1 cellular context compared by ENCODE assay signal in genomic region chr15:43492673-43493601, GRCh38.
TF ChIP-seq lines count a peak whose summit lies in the region.

TP53BP1 (minus strand) TSS chr15:43493156; CDS start chr15:43493043, 113 bp downstream.

TF ChIP-seq in H1, 55 proteins besides CTCF, POLR2A, EP300 and RAD21:
- TF ChIP-seq RXRA (IDR thresholded peaks at IDR 0.05; ENCODE audit: insufficient read depth, low read depth, low read length) (no peak), TAF7 (optimal IDR thresholded peaks at IDR 0.05; ENCODE audit: borderline replicate concordance, low read depth, low read length) (peak; percentile 28), BACH1 (IDR thresholded peaks at IDR 0.05; ENCODE audit: low read length) (no peak), EZH2 (IDR thresholded peaks at IDR 0.05; ENCODE audit: low read depth, low read length, severe bottlenecking) (no peak), BRCA1 (IDR thresholded peaks at IDR 0.05; ENCODE audit: low read depth, low read length) (no peak), KDM5A (IDR thresholded peaks at IDR 0.05; ENCODE audit: low read length) (no peak), CHD1 (IDR thresholded peaks at IDR 0.05; ENCODE audit: low read depth, low read length) (no peak), JUN (IDR thresholded peaks at IDR 0.05; ENCODE audit: low read depth, low read length) (no peak), HDAC6 (IDR thresholded peaks at IDR 0.05; ENCODE audit: low read depth, low read length) (no peak), SP1 (IDR thresholded peaks at IDR 0.05; ENCODE audit: low read depth, low read length) (peak; percentile 90), KDM1A (IDR thresholded peaks at IDR 0.05; ENCODE audit: borderline replicate concordance, low read length) (no peak), CBX5 (IDR thresholded peaks at IDR 0.05; ENCODE audit: low read depth, low read length) (no peak), TAF1 (IDR thresholded peaks at IDR 0.05; ENCODE audit: low read depth, low read length) (peak; percentile 62; the same call in 1 of the 2 replicates), RBBP5 (IDR thresholded peaks at IDR 0.05; ENCODE audit: borderline replicate concordance, low read depth, low read length) (no peak), CHD2 (IDR thresholded peaks at IDR 0.05; ENCODE audit: low read length) (peak; percentile 82), SIN3A (conservative IDR thresholded peaks at IDR 0.05 in 1 of 2, IDR thresholded peaks at IDR 0.05 in 1 of 2; ENCODE audit: low read depth in 1 of 2, low read length in 2 of 2) (peak in 1 of 2 experiments; percentile 82; a peak in 2 of 4 replicates), TEAD4 (IDR thresholded peaks at IDR 0.05; ENCODE audit: low read depth, low read length) (no peak), POU5F1 (IDR thresholded peaks at IDR 0.05; ENCODE audit: low read depth, low read length) (no peak), EGR1 (IDR thresholded peaks at IDR 0.05; ENCODE audit: borderline replicate concordance, low read depth, low read length) (no peak), ASH2L (IDR thresholded peaks at IDR 0.05; ENCODE audit: low read length) (peak; percentile 91), SIX5 (IDR thresholded peaks at IDR 0.05; ENCODE audit: low read depth, low read length) (no peak), TCF12 (IDR thresholded peaks at IDR 0.05; ENCODE audit: low read depth, low read length) (no peak), SAP30 (IDR thresholded peaks at IDR 0.05; ENCODE audit: insufficient read depth, insufficient replicate concordance, low read length) (peak; percentile 17), RNF2 (IDR thresholded peaks at IDR 0.05; ENCODE audit: borderline replicate concordance, low read depth, low read length, missing control alignments, poor library complexity, severe bottlenecking) (no peak), ZNF274 (IDR thresholded peaks at IDR 0.05; ENCODE audit: borderline replicate concordance, extremely low read depth, low read length) (no peak), USF2 (IDR thresholded peaks at IDR 0.05; ENCODE audit: low read length) (no peak), NRF1 (IDR thresholded peaks at IDR 0.05; ENCODE audit: low read depth, low read length) (no peak), NANOG (IDR thresholded peaks at IDR 0.05; ENCODE audit: insufficient read depth, low read depth, low read length, poor library complexity, severe bottlenecking) (no peak), SP4 (IDR thresholded peaks at IDR 0.05; ENCODE audit: low read length) (no peak), E2F6 (IDR thresholded peaks at IDR 0.05) (no peak), BCL11A (IDR thresholded peaks at IDR 0.05; ENCODE audit: low read depth in 2 of 2, low read length in 2 of 2) (no peak), TBP (IDR thresholded peaks at IDR 0.05; ENCODE audit: low read depth, low read length) (no peak), CEBPB (IDR thresholded peaks at IDR 0.05; ENCODE audit: low read depth, low read length) (no peak), RFX5 (IDR thresholded peaks at IDR 0.05; ENCODE audit: borderline replicate concordance, low read depth, low read length) (no peak), ATF2 (IDR thresholded peaks at IDR 0.05; ENCODE audit: low read length) (no peak), CBX8 (IDR thresholded peaks at IDR 0.05; ENCODE audit: borderline replicate concordance, low read depth, low read length) (no peak), CHD7 (IDR thresholded peaks at IDR 0.05; ENCODE audit: insufficient replicate concordance, low read length) (no peak), CREB1 (IDR thresholded peaks at IDR 0.05) (peak; percentile 92), GABPA (IDR thresholded peaks at IDR 0.05; ENCODE audit: borderline replicate concordance, insufficient read depth, low read length) (no peak), CTBP2 (IDR thresholded peaks at IDR 0.05; ENCODE audit: borderline replicate concordance, insufficient read depth, insufficient read length, low read length) (no peak), KDM4A (IDR thresholded peaks at IDR 0.05; ENCODE audit: low read depth, low read length, severe bottlenecking) (peak; percentile 57), FOSL1 (IDR thresholded peaks at IDR 0.05; ENCODE audit: insufficient read depth, low read depth, low read length) (no peak), GTF2F1 (IDR thresholded peaks at IDR 0.05; ENCODE audit: borderline replicate concordance, low read depth, low read length) (no peak), JUND (IDR thresholded peaks at IDR 0.05; ENCODE audit: low read length) (no peak), ATF3 (IDR thresholded peaks at IDR 0.05; ENCODE audit: insufficient read depth, low read depth, low read length) (no peak), PHF8 (conservative IDR thresholded peaks at IDR 0.05; ENCODE audit: low read depth, low read length) (peak; percentile 88), SIRT6 (IDR thresholded peaks at IDR 0.05; ENCODE audit: low read length) (no peak), SP2 (IDR thresholded peaks at IDR 0.05; ENCODE audit: low read length) (peak; percentile 62), MAFK (IDR thresholded peaks at IDR 0.05; ENCODE audit: low read depth, low read length) (no peak), SRF (IDR thresholded peaks at IDR 0.05; ENCODE audit: low read depth, low read length) (no peak), YY1 (IDR thresholded peaks at IDR 0.05; ENCODE audit: low read depth, low read length) (peak; percentile 86), HDAC2 (IDR thresholded peaks at IDR 0.05; ENCODE audit: borderline replicate concordance in 1 of 2, low read depth in 2 of 2, low read length in 2 of 2) (peak in 1 of 2 experiments; percentile 63; a peak in 1 of 4 replicates), MAX (IDR thresholded peaks at IDR 0.05) (no peak), POLR2AphosphoS5 (IDR thresholded peaks at IDR 0.05; ENCODE audit: low read depth, low read length) (peak; percentile 36; the same call in 1 of the 2 replicates), SUZ12 (IDR thresholded peaks at IDR 0.05; ENCODE audit: low read length) (no peak)
